ENCODE assay signal across 1 cellular context in genomic region chrX:153507484-153508178, GRCh38.
TF ChIP-seq lines count a peak whose summit lies in the region.

No MANE protein-coding gene starts in this region.

TF ChIP-seq in HEK293, 187 proteins besides CTCF, POLR2A, EP300 and RAD21 (continued from another document and continues in another):
- TF ChIP-seq, protein P1, sequence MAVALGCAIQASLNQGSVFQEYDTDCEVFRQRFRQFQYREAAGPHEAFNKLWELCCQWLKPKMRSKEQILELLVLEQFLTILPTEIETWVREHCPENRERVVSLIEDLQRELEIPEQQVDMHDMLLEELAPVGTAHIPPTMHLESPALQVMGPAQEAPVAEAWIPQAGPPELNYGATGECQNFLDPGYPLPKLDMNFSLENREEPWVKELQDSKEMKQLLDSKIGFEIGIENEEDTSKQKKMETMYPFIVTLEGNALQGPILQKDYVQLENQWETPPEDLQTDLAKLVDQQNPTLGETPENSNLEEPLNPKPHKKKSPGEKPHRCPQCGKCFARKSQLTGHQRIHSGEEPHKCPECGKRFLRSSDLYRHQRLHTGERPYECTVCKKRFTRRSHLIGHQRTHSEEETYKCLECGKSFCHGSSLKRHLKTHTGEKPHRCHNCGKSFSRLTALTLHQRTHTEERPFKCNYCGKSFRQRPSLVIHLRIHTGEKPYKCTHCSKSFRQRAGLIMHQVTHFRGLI (tag by site-specific recombination; IDR thresholded peaks at IDR 0.05), result 0 out of 2 replicates have a peak, but pooled peaks have one; percentile 84
- TF ChIP-seq, protein P2, sequence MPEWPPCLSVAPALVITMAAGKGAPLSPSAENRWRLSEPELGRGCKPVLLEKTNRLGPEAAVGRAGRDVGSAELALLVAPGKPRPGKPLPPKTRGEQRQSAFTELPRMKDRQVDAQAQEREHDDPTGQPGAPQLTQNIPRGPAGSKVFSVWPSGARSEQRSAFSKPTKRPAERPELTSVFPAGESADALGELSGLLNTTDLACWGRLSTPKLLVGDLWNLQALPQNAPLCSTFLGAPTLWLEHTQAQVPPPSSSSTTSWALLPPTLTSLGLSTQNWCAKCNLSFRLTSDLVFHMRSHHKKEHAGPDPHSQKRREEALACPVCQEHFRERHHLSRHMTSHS (tag by site-specific recombination; IDR thresholded peaks at IDR 0.05), result no peak
- TF ChIP-seq ZSCAN4 (tag by site-specific recombination; IDR thresholded peaks at IDR 0.05) (peak; percentile 23; the same call in 1 of the 2 replicates), SCRT1 (tag by site-specific recombination; IDR thresholded peaks at IDR 0.05; ENCODE audit: borderline replicate concordance) (peak; percentile 93), ZBTB49 (tag by site-specific recombination; IDR thresholded peaks at IDR 0.05; ENCODE audit: low read depth) (no peak), BCL6B (tag by site-specific recombination; IDR thresholded peaks at IDR 0.05) (no peak), ZNF654 (tag by site-specific recombination; IDR thresholded peaks at IDR 0.05; ENCODE audit: low read depth) (peak; percentile 98), KLF8 (tag by site-specific recombination; IDR thresholded peaks at IDR 0.05) (0 out of 2 replicates have a peak, but pooled peaks have one; percentile 40), SP3 (tag by site-specific recombination; IDR thresholded peaks at IDR 0.05) (0 out of 2 replicates have a peak, but pooled peaks have one; percentile 16), PBX3 (CRISPR knock-in tag; IDR thresholded peaks at IDR 0.05) (peak; percentile 85), ZNF600 (tag by site-specific recombination; IDR thresholded peaks at IDR 0.05) (peak; percentile 63; the same call in 1 of the 2 replicates), ZNF518A (tag by site-specific recombination; conservative IDR thresholded peaks at IDR 0.05; ENCODE audit: low read depth) (no peak), PRDM10 (tag by site-specific recombination; IDR thresholded peaks at IDR 0.05) (peak; percentile 74), HOXC10 (CRISPR knock-in tag; IDR thresholded peaks at IDR 0.05) (no peak), ZEB2 (tag by site-specific recombination; IDR thresholded peaks at IDR 0.05) (0 out of 2 replicates have a peak, but pooled peaks have one; percentile 42), KLF17 (tag by site-specific recombination; IDR thresholded peaks at IDR 0.05) (no peak), ZBTB17 (tag by site-specific recombination; IDR thresholded peaks at IDR 0.05) (peak; percentile 49), PRDM4 (tag by site-specific recombination; IDR thresholded peaks at IDR 0.05) (no peak), ZFP37 (tag by site-specific recombination; IDR thresholded peaks at IDR 0.05) (no peak; the same call in 1 of the 2 replicates), ZBTB44 (tag by site-specific recombination; IDR thresholded peaks at IDR 0.05) (no peak), ZNF558 (tag by site-specific recombination; IDR thresholded peaks at IDR 0.05) (no peak), ZNF777 (tag by site-specific recombination; IDR thresholded peaks at IDR 0.05; ENCODE audit: borderline replicate concordance) (0 out of 2 replicates have a peak, but pooled peaks have one; percentile 18), ZNF785 (tag by site-specific recombination; IDR thresholded peaks at IDR 0.05) (no peak)
- TF ChIP-seq, protein P3, sequence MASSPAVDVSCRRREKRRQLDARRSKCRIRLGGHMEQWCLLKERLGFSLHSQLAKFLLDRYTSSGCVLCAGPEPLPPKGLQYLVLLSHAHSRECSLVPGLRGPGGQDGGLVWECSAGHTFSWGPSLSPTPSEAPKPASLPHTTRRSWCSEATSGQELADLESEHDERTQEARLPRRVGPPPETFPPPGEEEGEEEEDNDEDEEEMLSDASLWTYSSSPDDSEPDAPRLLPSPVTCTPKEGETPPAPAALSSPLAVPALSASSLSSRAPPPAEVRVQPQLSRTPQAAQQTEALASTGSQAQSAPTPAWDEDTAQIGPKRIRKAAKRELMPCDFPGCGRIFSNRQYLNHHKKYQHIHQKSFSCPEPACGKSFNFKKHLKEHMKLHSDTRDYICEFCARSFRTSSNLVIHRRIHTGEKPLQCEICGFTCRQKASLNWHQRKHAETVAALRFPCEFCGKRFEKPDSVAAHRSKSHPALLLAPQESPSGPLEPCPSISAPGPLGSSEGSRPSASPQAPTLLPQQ (tag by site-specific recombination; IDR thresholded peaks at IDR 0.05), result 0 out of 2 replicates have a peak, but pooled peaks have one; percentile 35
